20 cellular contexts compared by ENCODE assay signal in the genomic region with DNA sequence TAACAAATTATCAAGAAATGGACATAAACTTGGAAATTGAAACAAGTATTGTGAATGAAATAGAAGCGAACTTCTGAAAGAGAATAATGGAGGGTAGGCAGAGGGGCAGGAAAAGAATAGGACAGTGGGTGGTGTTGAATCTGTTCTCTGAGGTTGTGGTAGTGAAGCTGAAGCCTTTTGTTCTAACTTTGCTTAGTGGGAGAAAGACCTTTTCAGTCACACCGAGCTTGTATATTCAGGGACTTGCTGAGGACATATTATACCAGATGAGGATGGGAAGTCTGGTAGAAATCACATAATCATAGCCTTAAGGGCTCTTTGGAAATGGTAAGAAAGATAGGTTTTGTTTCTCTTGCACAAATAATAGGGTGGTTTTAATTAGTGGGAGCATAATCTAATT.
A peak's percentile ranks its signal among the peaks of the same experiment; 100 is the strongest.
DNase-seq lines count a peak whose midpoint lies in the region; ATAC-seq and TF ChIP-seq lines count a peak whose summit lies in the region.
"Had no signal": no experiment of that assay in that cellular context is flagged by ENCODE, and none has a peak within 500 bp of the region (broad histone marks: within the 10 kb centered on the region; RNA-seq: fewer than 3 reads in every experiment).

No MANE protein-coding gene starts in this region.

- no peak overlapping the region for H3K4me3 Mint-ChIP-seq in WTC11
- H3K4me3 Mint-ChIP-seq: HFFc6 had no signal

- no peaks in the 10 kb centered on the region for H3K36me3 ChIP-seq in BLaER1
- H3K36me3 ChIP-seq in HUES48 (ENCODE audit: control insufficient read depth, insufficient read depth, low read length) = no peaks in the 10 kb centered on the region
- no peaks in the 10 kb centered on the region for H3K36me3 ChIP-seq in iPS-20b (ENCODE audit: insufficient read depth, low read depth, low read length)

- no peak overlapping the region for H3K9ac ChIP-seq in BLaER1
- no peak overlapping the region for H3K9ac ChIP-seq in HUES48 (ENCODE audit: low read depth, low read length)
- H3K9ac ChIP-seq in iPS-20b (ENCODE audit: low read depth, low read length) = no peak overlapping the region

- peaks cover 7% of the 10 kb centered on the region for H3K9me3 Mint-ChIP-seq in WTC11

- H3K4me3 ChIP-seq in BLaER1 = no peak overlapping the region
- H3K4me3 ChIP-seq in HUES48 (ENCODE audit: low read depth, low read length) = no peak overlapping the region
- H3K4me3 ChIP-seq in iPS-20b (ENCODE audit: low read length) = no peak overlapping the region
- H3K4me3 ChIP-seq: K562 had no signal

- H3K27me3 Mint-ChIP-seq in WTC11 (ENCODE audit: low read depth) = no peaks in the 10 kb centered on the region

- peak overlapping the region; percentile 60 for H3K4me2 ChIP-seq in BLaER1

- peaks cover 52% of the 10 kb centered on the region for H3K4me1 ChIP-seq in BLaER1
- peaks cover 34% of the 10 kb centered on the region for H3K4me1 ChIP-seq in HUES48 (ENCODE audit: control insufficient read depth, insufficient read depth, low read length)
- peaks cover 31% of the 10 kb centered on the region; the same call in 1 of the 2 replicates for H3K4me1 ChIP-seq in iPS-20b (ENCODE audit: insufficient read depth, low read length)
- H3K4me1 ChIP-seq: Caco-2 had no signal

- POLR2A ChIA-PET in WTC11 (lab: Charles Lee) = interaction anchor here (0.7 kb wide), 1 partner anchor 10 kb away, joined by 3 read pairs; no protein-coding TSS in a partner anchor

- no peaks in the 10 kb centered on the region for H4K20me1 ChIP-seq in BLaER1

- H3K27me3 ChIP-seq in BLaER1 (no peaks in the 10 kb centered on the region), HUES48 (ENCODE audit: control insufficient read depth, insufficient read depth, low read length) (no peaks in the 10 kb centered on the region), iPS-20b (ENCODE audit: insufficient read depth, low read length) (no peaks in the 10 kb centered on the region)

- CTCF ChIA-PET in WTC11 (lab: Charles Lee) = interaction anchor here (1.0 kb wide), 1 partner anchor 421 kb away, joined by 3 read pairs; no protein-coding TSS in a partner anchor

- H3K9me3 ChIP-seq in BLaER1 (peaks cover 5% of the 10 kb centered on the region; the same call in 1 of the 2 replicates), HUES48 (ENCODE audit: control insufficient read depth, insufficient read depth, low read length) (no peaks in the 10 kb centered on the region), iPS-20b (ENCODE audit: insufficient read depth, low read depth, low read length) (no peaks in the 10 kb centered on the region)
- H3K9me3 ChIP-seq: Caco-2 had no signal

- ATAC-seq in WTC11 (peak; percentile 89), GM19452 (IDR thresholded peaks at IDR 0.05; ENCODE audit: unreplicated experiment) (no peak)
- ATAC-seq: K562 had no signal

- peak overlapping the region; percentile 12 for H3K27ac Mint-ChIP-seq in WTC11
- H3K27ac Mint-ChIP-seq: CD4-positive, alpha-beta memory T cell; HFFc6 had no signal

- H3K4me1 Mint-ChIP-seq in WTC11 = peaks cover 40% of the 10 kb centered on the region
- H3K4me1 Mint-ChIP-seq: CD4-positive, alpha-beta memory T cell had no signal

- no peak for TF ChIP-seq CTCF in WTC11 (IDR thresholded peaks at IDR 0.05)

- DNase-seq in WTC11 (ENCODE audit: low spot score) (no peak), COLO668 (lab: John Stamatoyannopoulos, UW; ENCODE audit: unreplicated experiment) (no peak), C1 segment of cervical spinal cord (lab: John Stamatoyannopoulos, UW) (no peak)
- no peak for DNase-seq in activated T-cell treated with anti-CD3 and anti-CD28 coated beads, Interleukin-2, amount 50 U/mL, for 48 hours
- DNase-seq: 8988T; AML-193; Caco-2; CD4-positive, alpha-beta memory T cell; DND-41; GDM1; GOT3; HCEC 1CT; HFFc6 had no signal

- H3K36me3 Mint-ChIP-seq in WTC11 = no peaks in the 10 kb centered on the region
- H3K36me3 Mint-ChIP-seq: CD4-positive, alpha-beta memory T cell had no signal

- H3K27ac ChIP-seq in BLaER1 (no peak overlapping the region), HUES48 (ENCODE audit: low read depth, low read length) (peak overlapping the region; percentile 28), iPS-20b (ENCODE audit: low read length) (peak overlapping the region; percentile 37)
- H3K27ac ChIP-seq: C4-2B, HL-60 had no signal

TF ChIP-seq in WTC11, 78 proteins besides CTCF, POLR2A, EP300 and RAD21:
- TF ChIP-seq, protein P1, sequence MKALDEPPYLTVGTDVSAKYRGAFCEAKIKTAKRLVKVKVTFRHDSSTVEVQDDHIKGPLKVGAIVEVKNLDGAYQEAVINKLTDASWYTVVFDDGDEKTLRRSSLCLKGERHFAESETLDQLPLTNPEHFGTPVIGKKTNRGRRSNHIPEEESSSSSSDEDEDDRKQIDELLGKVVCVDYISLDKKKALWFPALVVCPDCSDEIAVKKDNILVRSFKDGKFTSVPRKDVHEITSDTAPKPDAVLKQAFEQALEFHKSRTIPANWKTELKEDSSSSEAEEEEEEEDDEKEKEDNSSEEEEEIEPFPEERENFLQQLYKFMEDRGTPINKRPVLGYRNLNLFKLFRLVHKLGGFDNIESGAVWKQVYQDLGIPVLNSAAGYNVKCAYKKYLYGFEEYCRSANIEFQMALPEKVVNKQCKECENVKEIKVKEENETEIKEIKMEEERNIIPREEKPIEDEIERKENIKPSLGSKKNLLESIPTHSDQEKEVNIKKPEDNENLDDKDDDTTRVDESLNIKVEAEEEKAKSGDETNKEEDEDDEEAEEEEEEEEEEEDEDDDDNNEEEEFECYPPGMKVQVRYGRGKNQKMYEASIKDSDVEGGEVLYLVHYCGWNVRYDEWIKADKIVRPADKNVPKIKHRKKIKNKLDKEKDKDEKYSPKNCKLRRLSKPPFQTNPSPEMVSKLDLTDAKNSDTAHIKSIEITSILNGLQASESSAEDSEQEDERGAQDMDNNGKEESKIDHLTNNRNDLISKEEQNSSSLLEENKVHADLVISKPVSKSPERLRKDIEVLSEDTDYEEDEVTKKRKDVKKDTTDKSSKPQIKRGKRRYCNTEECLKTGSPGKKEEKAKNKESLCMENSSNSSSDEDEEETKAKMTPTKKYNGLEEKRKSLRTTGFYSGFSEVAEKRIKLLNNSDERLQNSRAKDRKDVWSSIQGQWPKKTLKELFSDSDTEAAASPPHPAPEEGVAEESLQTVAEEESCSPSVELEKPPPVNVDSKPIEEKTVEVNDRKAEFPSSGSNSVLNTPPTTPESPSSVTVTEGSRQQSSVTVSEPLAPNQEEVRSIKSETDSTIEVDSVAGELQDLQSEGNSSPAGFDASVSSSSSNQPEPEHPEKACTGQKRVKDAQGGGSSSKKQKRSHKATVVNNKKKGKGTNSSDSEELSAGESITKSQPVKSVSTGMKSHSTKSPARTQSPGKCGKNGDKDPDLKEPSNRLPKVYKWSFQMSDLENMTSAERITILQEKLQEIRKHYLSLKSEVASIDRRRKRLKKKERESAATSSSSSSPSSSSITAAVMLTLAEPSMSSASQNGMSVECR (CRISPR knock-in tag; IDR thresholded peaks at IDR 0.05; ENCODE audit: borderline replicate concordance) = no peak
- TF ChIP-seq OVOL2 (CRISPR knock-in tag; IDR thresholded peaks at IDR 0.05; ENCODE audit: borderline replicate concordance) = no peak
- TF ChIP-seq ATF1 (CRISPR knock-in tag; IDR thresholded peaks at IDR 0.05) = no peak
- TF ChIP-seq TEAD1 (CRISPR knock-in tag; IDR thresholded peaks at IDR 0.05) = no peak
- TF ChIP-seq KAT7 (CRISPR knock-in tag; IDR thresholded peaks at IDR 0.05; ENCODE audit: borderline replicate concordance) = no peak
- no peak for TF ChIP-seq SMAD4 (CRISPR knock-in tag; IDR thresholded peaks at IDR 0.05)
- TF ChIP-seq, protein P2, sequence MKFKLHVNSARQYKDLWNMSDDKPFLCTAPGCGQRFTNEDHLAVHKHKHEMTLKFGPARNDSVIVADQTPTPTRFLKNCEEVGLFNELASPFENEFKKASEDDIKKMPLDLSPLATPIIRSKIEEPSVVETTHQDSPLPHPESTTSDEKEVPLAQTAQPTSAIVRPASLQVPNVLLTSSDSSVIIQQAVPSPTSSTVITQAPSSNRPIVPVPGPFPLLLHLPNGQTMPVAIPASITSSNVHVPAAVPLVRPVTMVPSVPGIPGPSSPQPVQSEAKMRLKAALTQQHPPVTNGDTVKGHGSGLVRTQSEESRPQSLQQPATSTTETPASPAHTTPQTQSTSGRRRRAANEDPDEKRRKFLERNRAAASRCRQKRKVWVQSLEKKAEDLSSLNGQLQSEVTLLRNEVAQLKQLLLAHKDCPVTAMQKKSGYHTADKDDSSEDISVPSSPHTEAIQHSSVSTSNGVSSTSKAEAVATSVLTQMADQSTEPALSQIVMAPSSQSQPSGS (CRISPR knock-in tag; IDR thresholded peaks at IDR 0.05; ENCODE audit: borderline replicate concordance, low read depth) = no peak
